In genomic region chr2:226515344-226516055, GRCh38 we compare ENCODE assay signal across 1 cellular context.
A peak's percentile ranks its signal among the peaks of the same experiment; 100 is the strongest.
TF ChIP-seq lines count a peak whose summit lies in the region.

No MANE protein-coding gene starts in this region.

TF ChIP-seq in HepG2, 621 proteins besides CTCF, POLR2A, EP300 and RAD21 (continued from another document and continues in another):
- TF ChIP-seq, protein P1, sequence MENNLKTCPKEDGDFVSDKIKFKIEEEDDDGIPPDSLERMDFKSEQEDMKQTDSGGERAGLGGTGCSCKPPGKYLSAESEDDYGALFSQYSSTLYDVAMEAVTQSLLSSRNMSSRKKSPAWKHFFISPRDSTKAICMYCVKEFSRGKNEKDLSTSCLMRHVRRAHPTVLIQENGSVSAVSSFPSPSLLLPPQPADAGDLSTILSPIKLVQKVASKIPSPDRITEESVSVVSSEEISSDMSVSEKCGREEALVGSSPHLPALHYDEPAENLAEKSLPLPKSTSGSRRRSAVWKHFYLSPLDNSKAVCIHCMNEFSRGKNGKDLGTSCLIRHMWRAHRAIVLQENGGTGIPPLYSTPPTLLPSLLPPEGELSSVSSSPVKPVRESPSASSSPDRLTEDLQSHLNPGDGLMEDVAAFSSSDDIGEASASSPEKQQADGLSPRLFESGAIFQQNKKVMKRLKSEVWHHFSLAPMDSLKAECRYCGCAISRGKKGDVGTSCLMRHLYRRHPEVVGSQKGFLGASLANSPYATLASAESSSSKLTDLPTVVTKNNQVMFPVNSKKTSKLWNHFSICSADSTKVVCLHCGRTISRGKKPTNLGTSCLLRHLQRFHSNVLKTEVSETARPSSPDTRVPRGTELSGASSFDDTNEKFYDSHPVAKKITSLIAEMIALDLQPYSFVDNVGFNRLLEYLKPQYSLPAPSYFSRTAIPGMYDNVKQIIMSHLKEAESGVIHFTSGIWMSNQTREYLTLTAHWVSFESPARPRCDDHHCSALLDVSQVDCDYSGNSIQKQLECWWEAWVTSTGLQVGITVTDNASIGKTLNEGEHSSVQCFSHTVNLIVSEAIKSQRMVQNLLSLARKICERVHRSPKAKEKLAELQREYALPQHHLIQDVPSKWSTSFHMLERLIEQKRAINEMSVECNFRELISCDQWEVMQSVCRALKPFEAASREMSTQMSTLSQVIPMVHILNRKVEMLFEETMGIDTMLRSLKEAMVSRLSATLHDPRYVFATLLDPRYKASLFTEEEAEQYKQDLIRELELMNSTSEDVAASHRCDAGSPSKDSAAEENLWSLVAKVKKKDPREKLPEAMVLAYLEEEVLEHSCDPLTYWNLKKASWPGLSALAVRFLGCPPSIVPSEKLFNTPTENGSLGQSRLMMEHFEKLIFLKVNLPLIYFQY (CRISPR knock-in tag; IDR thresholded peaks at IDR 0.05; ENCODE audit: borderline replicate concordance) = peak; percentile 46; the same call in 1 of the 2 replicates
- no peak for TF ChIP-seq HOXA3 (CRISPR knock-in tag; IDR thresholded peaks at IDR 0.05)
- peak; percentile 39; the same call in 1 of the 2 replicates for TF ChIP-seq MXD4 (CRISPR knock-in tag; IDR thresholded peaks at IDR 0.05)
- peak; percentile 71; the same call in 1 of the 2 replicates for TF ChIP-seq CHD4 (IDR thresholded peaks at IDR 0.05; ENCODE audit: borderline replicate concordance, low read length)
- TF ChIP-seq AHR (CRISPR knock-in tag; IDR thresholded peaks at IDR 0.05) = no peak
- no peak for TF ChIP-seq ARHGAP35 (CRISPR knock-in tag; IDR thresholded peaks at IDR 0.05; ENCODE audit: borderline replicate concordance)
- no peak for TF ChIP-seq ZFP36 (IDR thresholded peaks at IDR 0.05; ENCODE audit: borderline replicate concordance, low read depth, low read length, partially characterized antibody)
- TF ChIP-seq ZNF431 (CRISPR knock-in tag; IDR thresholded peaks at IDR 0.05; ENCODE audit: borderline replicate concordance, low read depth) = no peak; the same call in 1 of the 2 replicates
- TF ChIP-seq ZNF770 (CRISPR knock-in tag; IDR thresholded peaks at IDR 0.05) = no peak
- no peak for TF ChIP-seq ZNF7 (CRISPR knock-in tag; IDR thresholded peaks at IDR 0.05)
- peak; percentile 66 for TF ChIP-seq FOXK2 (IDR thresholded peaks at IDR 0.05)
- TF ChIP-seq, protein P2, sequence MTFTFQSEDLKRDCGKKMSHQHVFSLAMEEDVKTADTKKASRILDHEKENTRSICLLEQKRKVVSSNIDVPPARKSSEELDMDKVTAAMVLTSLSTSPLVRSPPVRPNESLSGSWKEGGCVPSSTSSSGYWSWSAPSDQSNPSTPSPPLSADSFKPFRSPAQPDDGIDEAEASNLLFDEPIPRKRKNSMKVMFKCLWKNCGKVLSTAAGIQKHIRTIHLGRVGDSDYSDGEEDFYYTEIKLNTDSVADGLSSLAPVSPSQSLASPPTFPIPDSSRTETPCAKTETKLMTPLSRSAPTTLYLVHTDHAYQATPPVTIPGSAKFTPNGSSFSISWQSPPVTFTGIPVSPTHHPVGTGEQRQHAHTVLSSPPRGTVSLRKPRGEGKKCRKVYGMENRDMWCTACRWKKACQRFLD (CRISPR knock-in tag; IDR thresholded peaks at IDR 0.05; ENCODE audit: borderline replicate concordance) = no peak
- no peak for TF ChIP-seq ZNF180 (CRISPR knock-in tag; IDR thresholded peaks at IDR 0.05; ENCODE audit: borderline replicate concordance, low read depth)
- TF ChIP-seq KMT2A (CRISPR knock-in tag; IDR thresholded peaks at IDR 0.05) = no peak; the same call in 1 of the 2 replicates
- TF ChIP-seq MTF1 (CRISPR knock-in tag; IDR thresholded peaks at IDR 0.05) = no peak
- no peak for TF ChIP-seq IKZF5 (CRISPR knock-in tag; IDR thresholded peaks at IDR 0.05)
- TF ChIP-seq JDP2 (CRISPR knock-in tag; IDR thresholded peaks at IDR 0.05; ENCODE audit: borderline replicate concordance) = no peak
- no peak for TF ChIP-seq KLF12 (CRISPR knock-in tag; IDR thresholded peaks at IDR 0.05; ENCODE audit: borderline replicate concordance)
- no peak for TF ChIP-seq AKAP8 (CRISPR knock-in tag; IDR thresholded peaks at IDR 0.05)
- no peak for TF ChIP-seq DNMT1 (CRISPR knock-in tag; IDR thresholded peaks at IDR 0.05)
- no peak for TF ChIP-seq SRSF4 (IDR thresholded peaks at IDR 0.05; ENCODE audit: low read depth, low read length, poor library complexity, severe bottlenecking)
- TF ChIP-seq, protein P3, sequence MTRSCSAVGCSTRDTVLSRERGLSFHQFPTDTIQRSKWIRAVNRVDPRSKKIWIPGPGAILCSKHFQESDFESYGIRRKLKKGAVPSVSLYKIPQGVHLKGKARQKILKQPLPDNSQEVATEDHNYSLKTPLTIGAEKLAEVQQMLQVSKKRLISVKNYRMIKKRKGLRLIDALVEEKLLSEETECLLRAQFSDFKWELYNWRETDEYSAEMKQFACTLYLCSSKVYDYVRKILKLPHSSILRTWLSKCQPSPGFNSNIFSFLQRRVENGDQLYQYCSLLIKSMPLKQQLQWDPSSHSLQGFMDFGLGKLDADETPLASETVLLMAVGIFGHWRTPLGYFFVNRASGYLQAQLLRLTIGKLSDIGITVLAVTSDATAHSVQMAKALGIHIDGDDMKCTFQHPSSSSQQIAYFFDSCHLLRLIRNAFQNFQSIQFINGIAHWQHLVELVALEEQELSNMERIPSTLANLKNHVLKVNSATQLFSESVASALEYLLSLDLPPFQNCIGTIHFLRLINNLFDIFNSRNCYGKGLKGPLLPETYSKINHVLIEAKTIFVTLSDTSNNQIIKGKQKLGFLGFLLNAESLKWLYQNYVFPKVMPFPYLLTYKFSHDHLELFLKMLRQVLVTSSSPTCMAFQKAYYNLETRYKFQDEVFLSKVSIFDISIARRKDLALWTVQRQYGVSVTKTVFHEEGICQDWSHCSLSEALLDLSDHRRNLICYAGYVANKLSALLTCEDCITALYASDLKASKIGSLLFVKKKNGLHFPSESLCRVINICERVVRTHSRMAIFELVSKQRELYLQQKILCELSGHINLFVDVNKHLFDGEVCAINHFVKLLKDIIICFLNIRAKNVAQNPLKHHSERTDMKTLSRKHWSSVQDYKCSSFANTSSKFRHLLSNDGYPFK (CRISPR knock-in tag; IDR thresholded peaks at IDR 0.05; ENCODE audit: borderline replicate concordance) = no peak
- TF ChIP-seq PRMT3 (CRISPR knock-in tag; IDR thresholded peaks at IDR 0.05; ENCODE audit: borderline replicate concordance, low read depth) = no peak
- TF ChIP-seq HNRNPUL1 (IDR thresholded peaks at IDR 0.05; ENCODE audit: low read depth, low read length) = no peak
- TF ChIP-seq, protein P4, sequence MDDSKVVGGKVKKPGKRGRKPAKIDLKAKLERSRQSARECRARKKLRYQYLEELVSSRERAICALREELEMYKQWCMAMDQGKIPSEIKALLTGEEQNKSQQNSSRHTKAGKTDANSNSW (CRISPR knock-in tag; IDR thresholded peaks at IDR 0.05; ENCODE audit: borderline replicate concordance) = no peak
- no peak for TF ChIP-seq DDIT3 (CRISPR knock-in tag; IDR thresholded peaks at IDR 0.05)
- TF ChIP-seq, protein P5, sequence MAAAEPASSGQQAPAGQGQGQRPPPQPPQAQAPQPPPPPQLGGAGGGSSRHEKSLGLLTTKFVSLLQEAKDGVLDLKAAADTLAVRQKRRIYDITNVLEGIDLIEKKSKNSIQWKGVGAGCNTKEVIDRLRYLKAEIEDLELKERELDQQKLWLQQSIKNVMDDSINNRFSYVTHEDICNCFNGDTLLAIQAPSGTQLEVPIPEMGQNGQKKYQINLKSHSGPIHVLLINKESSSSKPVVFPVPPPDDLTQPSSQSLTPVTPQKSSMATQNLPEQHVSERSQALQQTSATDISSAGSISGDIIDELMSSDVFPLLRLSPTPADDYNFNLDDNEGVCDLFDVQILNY (CRISPR knock-in tag; conservative IDR thresholded peaks at IDR 0.05) = no peak
- TF ChIP-seq ZFP1 (CRISPR knock-in tag; IDR thresholded peaks at IDR 0.05) = no peak
- no peak; the same call in 1 of the 2 replicates for TF ChIP-seq STAG1 (CRISPR knock-in tag; IDR thresholded peaks at IDR 0.05)
- no peak for TF ChIP-seq ZNF556 (CRISPR knock-in tag; IDR thresholded peaks at IDR 0.05; ENCODE audit: borderline replicate concordance)
- TF ChIP-seq ZNF432 (CRISPR knock-in tag; IDR thresholded peaks at IDR 0.05; ENCODE audit: borderline replicate concordance) = no peak
- TF ChIP-seq NCOA2 (CRISPR knock-in tag; IDR thresholded peaks at IDR 0.05) = peak; percentile 98
- TF ChIP-seq ZSCAN30 (CRISPR knock-in tag; IDR thresholded peaks at IDR 0.05) = no peak
- TF ChIP-seq, protein P6, sequence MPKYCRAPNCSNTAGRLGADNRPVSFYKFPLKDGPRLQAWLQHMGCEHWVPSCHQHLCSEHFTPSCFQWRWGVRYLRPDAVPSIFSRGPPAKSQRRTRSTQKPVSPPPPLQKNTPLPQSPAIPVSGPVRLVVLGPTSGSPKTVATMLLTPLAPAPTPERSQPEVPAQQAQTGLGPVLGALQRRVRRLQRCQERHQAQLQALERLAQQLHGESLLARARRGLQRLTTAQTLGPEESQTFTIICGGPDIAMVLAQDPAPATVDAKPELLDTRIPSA (CRISPR knock-in tag; IDR thresholded peaks at IDR 0.05; ENCODE audit: borderline replicate concordance) = no peak
- no peak for TF ChIP-seq ZNF17 (CRISPR knock-in tag; IDR thresholded peaks at IDR 0.05)
- TF ChIP-seq THAP11 (CRISPR knock-in tag; IDR thresholded peaks at IDR 0.05) = peak; percentile 67
- TF ChIP-seq DR1 (CRISPR knock-in tag; IDR thresholded peaks at IDR 0.05) = no peak
- TF ChIP-seq SKI (IDR thresholded peaks at IDR 0.05; ENCODE audit: partially characterized antibody) = peak; percentile 82
- no peak for TF ChIP-seq ZNF543 (CRISPR knock-in tag; IDR thresholded peaks at IDR 0.05)
- peak; percentile 65; the same call in 1 of the 2 replicates for TF ChIP-seq ZSCAN31 (CRISPR knock-in tag; IDR thresholded peaks at IDR 0.05; ENCODE audit: low read depth)
- TF ChIP-seq, protein P7, sequence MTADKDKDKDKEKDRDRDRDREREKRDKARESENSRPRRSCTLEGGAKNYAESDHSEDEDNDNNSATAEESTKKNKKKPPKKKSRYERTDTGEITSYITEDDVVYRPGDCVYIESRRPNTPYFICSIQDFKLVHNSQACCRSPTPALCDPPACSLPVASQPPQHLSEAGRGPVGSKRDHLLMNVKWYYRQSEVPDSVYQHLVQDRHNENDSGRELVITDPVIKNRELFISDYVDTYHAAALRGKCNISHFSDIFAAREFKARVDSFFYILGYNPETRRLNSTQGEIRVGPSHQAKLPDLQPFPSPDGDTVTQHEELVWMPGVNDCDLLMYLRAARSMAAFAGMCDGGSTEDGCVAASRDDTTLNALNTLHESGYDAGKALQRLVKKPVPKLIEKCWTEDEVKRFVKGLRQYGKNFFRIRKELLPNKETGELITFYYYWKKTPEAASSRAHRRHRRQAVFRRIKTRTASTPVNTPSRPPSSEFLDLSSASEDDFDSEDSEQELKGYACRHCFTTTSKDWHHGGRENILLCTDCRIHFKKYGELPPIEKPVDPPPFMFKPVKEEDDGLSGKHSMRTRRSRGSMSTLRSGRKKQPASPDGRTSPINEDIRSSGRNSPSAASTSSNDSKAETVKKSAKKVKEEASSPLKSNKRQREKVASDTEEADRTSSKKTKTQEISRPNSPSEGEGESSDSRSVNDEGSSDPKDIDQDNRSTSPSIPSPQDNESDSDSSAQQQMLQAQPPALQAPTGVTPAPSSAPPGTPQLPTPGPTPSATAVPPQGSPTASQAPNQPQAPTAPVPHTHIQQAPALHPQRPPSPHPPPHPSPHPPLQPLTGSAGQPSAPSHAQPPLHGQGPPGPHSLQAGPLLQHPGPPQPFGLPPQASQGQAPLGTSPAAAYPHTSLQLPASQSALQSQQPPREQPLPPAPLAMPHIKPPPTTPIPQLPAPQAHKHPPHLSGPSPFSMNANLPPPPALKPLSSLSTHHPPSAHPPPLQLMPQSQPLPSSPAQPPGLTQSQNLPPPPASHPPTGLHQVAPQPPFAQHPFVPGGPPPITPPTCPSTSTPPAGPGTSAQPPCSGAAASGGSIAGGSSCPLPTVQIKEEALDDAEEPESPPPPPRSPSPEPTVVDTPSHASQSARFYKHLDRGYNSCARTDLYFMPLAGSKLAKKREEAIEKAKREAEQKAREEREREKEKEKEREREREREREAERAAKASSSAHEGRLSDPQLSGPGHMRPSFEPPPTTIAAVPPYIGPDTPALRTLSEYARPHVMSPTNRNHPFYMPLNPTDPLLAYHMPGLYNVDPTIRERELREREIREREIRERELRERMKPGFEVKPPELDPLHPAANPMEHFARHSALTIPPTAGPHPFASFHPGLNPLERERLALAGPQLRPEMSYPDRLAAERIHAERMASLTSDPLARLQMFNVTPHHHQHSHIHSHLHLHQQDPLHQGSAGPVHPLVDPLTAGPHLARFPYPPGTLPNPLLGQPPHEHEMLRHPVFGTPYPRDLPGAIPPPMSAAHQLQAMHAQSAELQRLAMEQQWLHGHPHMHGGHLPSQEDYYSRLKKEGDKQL (CRISPR knock-in tag; IDR thresholded peaks at IDR 0.05; ENCODE audit: low read depth) = 0 out of 2 replicates have a peak, but pooled peaks have one; percentile 27
- TF ChIP-seq BRF2 (CRISPR knock-in tag; IDR thresholded peaks at IDR 0.05) = no peak
- no peak for TF ChIP-seq DPF2 (CRISPR knock-in tag; IDR thresholded peaks at IDR 0.05; ENCODE audit: borderline replicate concordance, low read depth)
- TF ChIP-seq HNRNPK (IDR thresholded peaks at IDR 0.05; ENCODE audit: low read depth, low read length, poor library complexity, severe bottlenecking) = no peak
